Comparison of ENCODE assay signal across 8 cellular contexts in the genomic region with DNA sequence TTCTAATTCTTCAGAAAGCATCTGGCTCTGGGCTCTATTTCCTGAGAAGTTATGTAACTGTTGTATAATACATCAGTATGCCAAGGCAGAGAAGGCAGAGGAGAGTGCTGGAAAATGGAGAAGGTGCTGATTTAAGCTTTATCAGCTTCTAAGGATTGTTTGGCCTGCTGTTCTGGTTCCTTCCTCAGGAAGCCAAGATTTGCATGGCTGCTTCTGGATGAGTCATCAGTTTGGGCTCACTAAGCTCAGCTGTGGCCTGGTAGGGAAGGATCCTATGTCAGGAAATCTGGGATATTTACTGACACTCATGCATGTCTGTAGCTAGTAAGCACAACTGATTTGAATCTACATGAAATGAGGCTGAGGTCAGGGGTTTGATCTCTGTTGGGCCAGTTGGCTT.
A peak's percentile ranks its signal among the peaks of the same experiment; 100 is the strongest.
DNase-seq lines count a peak whose midpoint lies in the region; ATAC-seq and TF ChIP-seq lines count a peak whose summit lies in the region.

No MANE protein-coding gene starts in this region.

- DNase-seq in COLO668 (lab: John Stamatoyannopoulos, UW; ENCODE audit: unreplicated experiment) (peak; percentile 54), KBM-7 (peak; percentile 48), choroid plexus epithelial cell (ENCODE audit: low read depth) (peak; percentile 85), left lung (no peak), germinal center (ENCODE audit: low spot score) (no peak)

- H3K9me3 ChIP-seq in left lung = no peaks in the 10 kb centered on the region

- no peaks in the 10 kb centered on the region for H3K36me3 ChIP-seq in left lung

- in situ Hi-C loops in KBM-7 (cut with MboI; ENCODE audit: low pct_unique_long_range_greater_than_20kb, low sequenced_read_pairs) = no loop called here

- TF ChIP-seq CTCF in choroid plexus epithelial cell (conservative IDR thresholded peaks at IDR 0.05; ENCODE audit: low read depth, low read length) (no peak), left lung (IDR thresholded peaks at IDR 0.05) (no peak)

- H3K27ac ChIP-seq in left lung = no peak overlapping the region

- intact Hi-C loops in left lung (cut with DNase I) = no loop called here

- ATAC-seq in left lung (peak; percentile 75), GM18498 (IDR thresholded peaks at IDR 0.05; ENCODE audit: unreplicated experiment) (no peak), GM21360 (IDR thresholded peaks at IDR 0.05; ENCODE audit: unreplicated experiment) (no peak), HG02973 (IDR thresholded peaks at IDR 0.05; ENCODE audit: unreplicated experiment) (no peak)

- H3K4me3 ChIP-seq in choroid plexus epithelial cell (ENCODE audit: low read depth, low read length) (no peak overlapping the region), left lung (no peak overlapping the region)

- no peaks in the 10 kb centered on the region for H3K27me3 ChIP-seq in left lung

- no peaks in the 10 kb centered on the region for H3K4me1 ChIP-seq in left lung

Comparison
In these comparisons a context has a peak if more than half of its experiments do, and no peak if none do; other contexts are left out.
1. DNase-seq: peak in COLO668 (single experiment), KBM-7 (single experiment) and choroid plexus epithelial cell (single experiment); none in left lung (0 of 2) and germinal center (single experiment).